Comparison of ENCODE assay signal across 21 cellular contexts in the genomic region with DNA sequence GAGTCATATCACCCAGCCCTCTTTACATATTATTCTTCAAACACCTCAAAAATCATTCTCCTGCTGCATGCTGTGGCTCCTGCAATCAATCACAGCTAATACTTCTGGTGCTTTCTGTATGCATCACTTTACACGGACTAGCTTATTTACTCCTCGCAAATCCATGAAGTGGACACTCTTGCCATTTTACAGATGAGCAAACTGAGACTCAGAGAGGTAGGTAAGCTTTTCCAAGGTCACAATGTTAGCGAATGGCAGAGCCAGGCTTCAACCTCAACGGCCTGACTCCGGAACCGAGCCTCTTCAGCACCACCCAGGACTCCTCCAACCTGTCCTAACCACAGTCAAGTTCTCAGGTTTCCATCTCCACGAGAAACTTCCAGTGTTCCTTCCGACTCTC.
"Had no signal": no experiment of that assay in that cellular context is flagged by ENCODE, and none has a peak within 500 bp of the region (broad histone marks: within the 10 kb centered on the region; RNA-seq: fewer than 3 reads in every experiment).

No MANE protein-coding gene starts in this region.

- H3K4me3 Mint-ChIP-seq: naive thymus-derived CD8-positive, alpha-beta T cell; stimulated activated naive B cell treated with anti-CD40 and anti-IgM and Interleukin-4, amounts not matched to agents 10 μg/mL and 1 μg/mL and 100 μg/mL, for 72 hours; stimulated activated naive CD8-positive, alpha-beta T cell treated with anti-CD3 and anti-CD28 coated beads, Interleukin-15, amount 100 ng/mL, for 72 hours had no signal

- H3K27ac ChIP-seq: heart left ventricle, neutrophil, psoas muscle, skin epidermis, testis, transverse colon had no signal

- H3K36me3 Mint-ChIP-seq: naive thymus-derived CD8-positive, alpha-beta T cell had no signal

- H3K27me3 ChIP-seq: dorsolateral prefrontal cortex, heart left ventricle, neutrophil, testis, transverse colon had no signal

- H3K4me1 Mint-ChIP-seq: naive thymus-derived CD8-positive, alpha-beta T cell; stimulated activated naive CD8-positive, alpha-beta T cell treated with anti-CD3 and anti-CD28 coated beads, Interleukin-15, amount 100 ng/mL, for 72 hours had no signal

- H3K36me3 ChIP-seq: neutrophil, transverse colon had no signal

- H3K27ac Mint-ChIP-seq: stimulated activated naive CD8-positive, alpha-beta T cell treated with anti-CD3 and anti-CD28 coated beads, Interleukin-15, amount 100 ng/mL, for 72 hours had no signal

- FAIRE-seq: frontal cortex had no signal

- H3K27me3 Mint-ChIP-seq: stimulated activated naive B cell treated with anti-CD40 and anti-IgM and Interleukin-4, amounts not matched to agents 10 μg/mL and 1 μg/mL and 100 μg/mL, for 72 hours had no signal

- H3K9me3 Mint-ChIP-seq: naive thymus-derived CD8-positive, alpha-beta T cell; stimulated activated naive B cell treated with anti-CD40 and anti-IgM and Interleukin-4, amounts not matched to agents 10 μg/mL and 1 μg/mL and 100 μg/mL, for 72 hours; stimulated activated naive CD8-positive, alpha-beta T cell treated with anti-CD3 and anti-CD28 coated beads, Interleukin-15, amount 100 ng/mL, for 72 hours had no signal

- H3K4me3 ChIP-seq: dorsolateral prefrontal cortex, heart left ventricle, lung, psoas muscle, skin epidermis, testis, transverse colon had no signal

- H3K4me1 ChIP-seq: testis, transverse colon had no signal

- H3K9me3 ChIP-seq: heart left ventricle, neutrophil, psoas muscle, testis, transverse colon had no signal

- DNase-seq: cortex of kidney; dorsolateral prefrontal cortex; effector CD8-positive, alpha-beta T cell; heart left ventricle; hippocampal formation; left colon; left ventricle myocardium superior; mesendoderm; naive thymus-derived CD8-positive, alpha-beta T cell; psoas muscle; retina; stimulated activated CD4-positive, alpha-beta T cell treated with anti-CD3 and anti-CD28 coated beads, Interleukin-2, amount 100 ng/mL, for 24 hours; stimulated activated CD4-positive, alpha-beta T cell treated with anti-CD3 and anti-CD28 coated beads, Interleukin-4, amount 100 ng/mL, for 4 hours; stimulated activated naive B cell treated with anti-CD40 and anti-IgM and Interleukin-4, amounts not matched to agents 10 μg/mL and 1 μg/mL and 100 μg/mL, for 72 hours; stimulated activated naive CD8-positive, alpha-beta T cell treated with anti-CD3 and anti-CD28 coated beads, Interleukin-15, amount 100 ng/mL, for 72 hours; testis; transverse colon had no signal
